Comparison of ENCODE assay signal across 20 cellular contexts in genomic region chr18:79850731-79851130, GRCh38. TPM values are rescaled to one million over a fixed set of nuclear protein-coding genes. Genes with fewer than 3 reads are reported as not detected.
DNase-seq lines count a peak whose midpoint lies in the region; ATAC-seq and TF ChIP-seq lines count a peak whose summit lies in the region.
"Had no signal": no experiment of that assay in that cellular context is flagged by ENCODE, and none has a peak within 500 bp of the region (broad histone marks: within the 10 kb centered on the region; RNA-seq: fewer than 3 reads in every experiment).

No MANE protein-coding gene starts in this region.

- TF ChIP-seq CTCF in esophagus muscularis mucosa (IDR thresholded peaks at IDR 0.05): no peak
- no peak for TF ChIP-seq CTCF in osteocyte (IDR thresholded peaks at IDR 0.05)
- TF ChIP-seq CTCF in hepatocyte (IDR thresholded peaks at IDR 0.05; ENCODE audit: poor library complexity): no peak

- no peaks in the 10 kb centered on the region for H3K36me3 Mint-ChIP-seq in osteocyte (ENCODE audit: unreplicated experiment)
- H3K36me3 Mint-ChIP-seq: CD14-positive monocyte; CD8-positive, alpha-beta T cell had no signal

- H3K4me1 Mint-ChIP-seq in osteocyte (ENCODE audit: unreplicated experiment): peaks cover 3% of the 10 kb centered on the region

- H3K4me3 ChIP-seq in esophagus muscularis mucosa: no peak overlapping the region
- no peak overlapping the region for H3K4me3 ChIP-seq in hepatocyte
- H3K4me3 ChIP-seq: HAP-1 had no signal

- H3K79me2 ChIP-seq in hepatocyte: no peaks in the 10 kb centered on the region

- no peaks in the 10 kb centered on the region for H3K9me2 ChIP-seq in hepatocyte (replicated peaks; ENCODE audit: insufficient read depth)

- peaks cover 6% of the 10 kb centered on the region for H3K27me3 Mint-ChIP-seq in osteocyte (ENCODE audit: unreplicated experiment)

- no peak overlapping the region for H2AFZ ChIP-seq in hepatocyte

- TF ChIP-seq POLR2A in esophagus muscularis mucosa (IDR thresholded peaks at IDR 0.05; ENCODE audit: low read depth): no peak

- H3K4me2 ChIP-seq in hepatocyte: no peak overlapping the region

- no peak for ATAC-seq in GM21619 (IDR thresholded peaks at IDR 0.05; ENCODE audit: unreplicated experiment)
- ATAC-seq: CD8-positive, alpha-beta T cell; HepG2 had no signal

- no peaks in the 10 kb centered on the region for H4K20me1 ChIP-seq in hepatocyte (ENCODE audit: insufficient read depth, poor library complexity, severe bottlenecking)

- no peak overlapping the region for H3K27ac ChIP-seq in esophagus muscularis mucosa (replicated peaks in 1 of 4)
- no peak overlapping the region for H3K27ac ChIP-seq in hepatocyte
- H3K27ac ChIP-seq: 22Rv1 had no signal

- intact Hi-C loops in esophagus muscularis mucosa (cut with DNase I): no loop called here

- H3K9me3 Mint-ChIP-seq in osteocyte (ENCODE audit: unreplicated experiment): no peaks in the 10 kb centered on the region
- H3K9me3 Mint-ChIP-seq: CD8-positive, alpha-beta T cell had no signal

- H3K27ac Mint-ChIP-seq in osteocyte (ENCODE audit: unreplicated experiment): no peak overlapping the region
- H3K27ac Mint-ChIP-seq: CD14-positive monocyte; CD8-positive, alpha-beta T cell had no signal

- no peak overlapping the region for H3K4me3 Mint-ChIP-seq in osteocyte (ENCODE audit: unreplicated experiment)
- H3K4me3 Mint-ChIP-seq: CD14-positive monocyte; CD8-positive, alpha-beta T cell had no signal

- peaks cover 0 to 30% (median 0%) of the 10 kb centered on the region in 4 donors for H3K27me3 ChIP-seq in esophagus muscularis mucosa
- no peaks in the 10 kb centered on the region for H3K27me3 ChIP-seq in hepatocyte

- H3K36me3 ChIP-seq in esophagus muscularis mucosa (no peaks in the 10 kb centered on the region), hepatocyte (replicated peaks; ENCODE audit: insufficient read depth, low read depth) (no peaks in the 10 kb centered on the region)
- H3K36me3 ChIP-seq: HAP-1 had no signal

- TF ChIP-seq EP300 in esophagus muscularis mucosa (IDR thresholded peaks at IDR 0.05): no peak

- H3K4me1 ChIP-seq in esophagus muscularis mucosa (no peaks in the 10 kb centered on the region), hepatocyte (ENCODE audit: insufficient read depth) (no peaks in the 10 kb centered on the region)
- H3K4me1 ChIP-seq: HAP-1 had no signal

- 83% methylated on average over 16 of the region's 16 CpGs for WGBS in esophagus muscularis mucosa
- 95% methylated on average over 16 of the region's 16 CpGs for WGBS in hepatocyte (ENCODE audit: low lambda C conversion rate, missing lambda C conversion rate)

- H3K9me3 ChIP-seq in esophagus muscularis mucosa (no peaks in the 10 kb centered on the region), hepatocyte (ENCODE audit: low read depth) (no peaks in the 10 kb centered on the region)
- H3K9me3 ChIP-seq: HAP-1 had no signal

- DNase-seq in activated CD8-positive, alpha-beta memory T cell treated with anti-CD3 and anti-CD28 coated beads for 24 hours: peak; percentile 11
- no peak for DNase-seq in activated CD8-positive, alpha-beta memory T cell treated with anti-CD3 and anti-CD28 coated beads, Interleukin-2, amount 50 U/mL, for 4 hours
- peak; percentile 53 for DNase-seq in esophagus muscularis mucosa (ENCODE audit: extremely low spot score)
- peak; percentile 80 for DNase-seq in osteocyte (ENCODE audit: extremely low spot score, unreplicated experiment)
- DNase-seq in ureter (ENCODE audit: low spot score): peak; percentile 17
- no peak for DNase-seq in hepatocyte (ENCODE audit: low spot score)
- no peak for DNase-seq in NCI-H2171 (lab: John Stamatoyannopoulos, UW)
- DNase-seq: CD8-positive, alpha-beta T cell; COR-L47; DMS153; DMS79 treated with DMSO at 0.1 percent for 48 hours; EL; GOT3 had no signal

RNA-seq across cellular contexts. Expression of gene KCNG2, which starts 53.0 kb away (rescaled TPM):
- total RNA-seq in esophagus muscularis mucosa: 1 to 10 TPM in 1 of 4 donors, not detected in 3; 1.7 TPM
- not detected in 2 replicates for total RNA-seq in osteocyte
- total RNA-seq in ureter: not detected
- not detected in 2 replicates for total RNA-seq in hepatocyte
- polyA plus RNA-seq in hepatocyte: 0.81 TPM in 1 of 2 replicates, not detected in the other
- total RNA-seq: A673; CD8-positive, alpha-beta T cell; HepG2 had no signal
- polyA plus RNA-seq: BJ, CD14-positive monocyte, HepG2 had no signal

Comparison
In these comparisons a context has a peak if more than half of its experiments do, and no peak if none do; other contexts are left out.
1. DNase-seq: peak in activated CD8-positive, alpha-beta memory T cell treated with anti-CD3 and anti-CD28 coated beads for 24 hours (single experiment), esophagus muscularis mucosa (single experiment), osteocyte (single experiment) and ureter (single experiment); none in activated CD8-positive, alpha-beta memory T cell treated with anti-CD3 and anti-CD28 coated beads, Interleukin-2, amount 50 U/mL, for 4 hours (single experiment), hepatocyte (single experiment) and NCI-H2171 (single experiment).